ENCODE assay signal across 1 cellular context in the genomic region with DNA sequence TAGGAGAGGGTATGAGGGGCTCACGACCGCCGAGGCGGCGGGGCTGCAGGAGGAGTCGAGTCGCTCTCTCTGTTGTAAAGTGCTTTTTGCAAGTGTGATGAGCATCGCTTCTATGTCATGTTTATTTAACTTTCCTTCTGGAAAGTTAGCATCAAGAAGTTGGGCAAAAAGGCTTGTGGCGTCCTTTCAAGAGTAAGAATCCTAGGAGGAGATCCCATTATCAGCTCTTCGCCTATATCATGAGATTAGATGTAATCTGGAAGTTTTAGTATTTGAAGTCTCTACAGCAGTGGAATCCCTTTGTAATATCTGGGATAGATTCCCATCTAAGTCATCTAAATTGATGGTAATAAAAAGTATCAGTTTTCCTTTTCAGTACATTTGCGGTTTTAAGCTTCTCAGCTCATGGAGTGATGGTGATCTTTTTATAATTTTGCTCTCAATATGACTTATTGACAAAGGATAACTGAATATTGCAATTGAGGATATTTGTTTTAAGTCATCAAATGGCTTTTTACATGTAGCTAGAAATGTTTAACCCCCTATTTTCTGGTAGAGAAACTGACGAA.
TF ChIP-seq lines count a peak whose summit lies in the region.

No MANE protein-coding gene starts in this region.

TF ChIP-seq in HEK293, 187 proteins besides CTCF, POLR2A, EP300 and RAD21 (continued from another document and continues in another):
- TF ChIP-seq FEZF1 (tag by site-specific recombination; IDR thresholded peaks at IDR 0.05), result peak; percentile 82
- TF ChIP-seq MEIS1 (CRISPR knock-in tag; IDR thresholded peaks at IDR 0.05; ENCODE audit: borderline replicate concordance), result no peak
- TF ChIP-seq ZNF776 (tag by site-specific recombination; IDR thresholded peaks at IDR 0.05; ENCODE audit: borderline replicate concordance), result no peak
- TF ChIP-seq KLF7 (tag by site-specific recombination; IDR thresholded peaks at IDR 0.05; ENCODE audit: borderline replicate concordance), result no peak
- TF ChIP-seq ZNF132 (tag by site-specific recombination; IDR thresholded peaks at IDR 0.05; ENCODE audit: borderline replicate concordance), result no peak
- peak; percentile 71; the same call in 1 of the 2 replicates for TF ChIP-seq ZSCAN30 (tag by site-specific recombination; IDR thresholded peaks at IDR 0.05)
- no peak for TF ChIP-seq GLI4 (tag by site-specific recombination; IDR thresholded peaks at IDR 0.05)
- TF ChIP-seq ZNF311 (tag by site-specific recombination; IDR thresholded peaks at IDR 0.05; ENCODE audit: borderline replicate concordance), result no peak
- no peak for TF ChIP-seq KLF16 (tag by site-specific recombination; IDR thresholded peaks at IDR 0.05)
- TF ChIP-seq TRIM28 (IDR thresholded peaks at IDR 0.05; ENCODE audit: borderline replicate concordance, low read length), result no peak
- TF ChIP-seq WT1 (tag by site-specific recombination; IDR thresholded peaks at IDR 0.05), result no peak
- TF ChIP-seq HOXD13 (CRISPR knock-in tag; IDR thresholded peaks at IDR 0.05; ENCODE audit: borderline replicate concordance), result no peak
- TF ChIP-seq SP3 (tag by site-specific recombination; IDR thresholded peaks at IDR 0.05), result no peak
- TF ChIP-seq ZNF837 (tag by site-specific recombination; IDR thresholded peaks at IDR 0.05), result no peak
- no peak for TF ChIP-seq ZNF558 (tag by site-specific recombination; IDR thresholded peaks at IDR 0.05)
- no peak for TF ChIP-seq ZNF548 (tag by site-specific recombination; IDR thresholded peaks at IDR 0.05)
- TF ChIP-seq ZNF114 (tag by site-specific recombination; IDR thresholded peaks at IDR 0.05), result no peak
- TF ChIP-seq ZNF221 (tag by site-specific recombination; IDR thresholded peaks at IDR 0.05; ENCODE audit: borderline replicate concordance), result no peak
- TF ChIP-seq, protein P1, sequence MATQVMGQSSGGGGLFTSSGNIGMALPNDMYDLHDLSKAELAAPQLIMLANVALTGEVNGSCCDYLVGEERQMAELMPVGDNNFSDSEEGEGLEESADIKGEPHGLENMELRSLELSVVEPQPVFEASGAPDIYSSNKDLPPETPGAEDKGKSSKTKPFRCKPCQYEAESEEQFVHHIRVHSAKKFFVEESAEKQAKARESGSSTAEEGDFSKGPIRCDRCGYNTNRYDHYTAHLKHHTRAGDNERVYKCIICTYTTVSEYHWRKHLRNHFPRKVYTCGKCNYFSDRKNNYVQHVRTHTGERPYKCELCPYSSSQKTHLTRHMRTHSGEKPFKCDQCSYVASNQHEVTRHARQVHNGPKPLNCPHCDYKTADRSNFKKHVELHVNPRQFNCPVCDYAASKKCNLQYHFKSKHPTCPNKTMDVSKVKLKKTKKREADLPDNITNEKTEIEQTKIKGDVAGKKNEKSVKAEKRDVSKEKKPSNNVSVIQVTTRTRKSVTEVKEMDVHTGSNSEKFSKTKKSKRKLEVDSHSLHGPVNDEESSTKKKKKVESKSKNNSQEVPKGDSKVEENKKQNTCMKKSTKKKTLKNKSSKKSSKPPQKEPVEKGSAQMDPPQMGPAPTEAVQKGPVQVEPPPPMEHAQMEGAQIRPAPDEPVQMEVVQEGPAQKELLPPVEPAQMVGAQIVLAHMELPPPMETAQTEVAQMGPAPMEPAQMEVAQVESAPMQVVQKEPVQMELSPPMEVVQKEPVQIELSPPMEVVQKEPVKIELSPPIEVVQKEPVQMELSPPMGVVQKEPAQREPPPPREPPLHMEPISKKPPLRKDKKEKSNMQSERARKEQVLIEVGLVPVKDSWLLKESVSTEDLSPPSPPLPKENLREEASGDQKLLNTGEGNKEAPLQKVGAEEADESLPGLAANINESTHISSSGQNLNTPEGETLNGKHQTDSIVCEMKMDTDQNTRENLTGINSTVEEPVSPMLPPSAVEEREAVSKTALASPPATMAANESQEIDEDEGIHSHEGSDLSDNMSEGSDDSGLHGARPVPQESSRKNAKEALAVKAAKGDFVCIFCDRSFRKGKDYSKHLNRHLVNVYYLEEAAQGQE (tag by site-specific recombination; IDR thresholded peaks at IDR 0.05), result no peak
- no peak for TF ChIP-seq ZNF202 (tag by site-specific recombination; IDR thresholded peaks at IDR 0.05; ENCODE audit: borderline replicate concordance)
- TF ChIP-seq ZNF561 (tag by site-specific recombination; IDR thresholded peaks at IDR 0.05; ENCODE audit: borderline replicate concordance), result 0 out of 2 replicates have a peak, but pooled peaks have one; percentile 10
- TF ChIP-seq GLI2 (tag by site-specific recombination; IDR thresholded peaks at IDR 0.05; ENCODE audit: borderline replicate concordance, low read depth), result peak; percentile 52; the same call in 1 of the 2 replicates
- TF ChIP-seq, protein P2, sequence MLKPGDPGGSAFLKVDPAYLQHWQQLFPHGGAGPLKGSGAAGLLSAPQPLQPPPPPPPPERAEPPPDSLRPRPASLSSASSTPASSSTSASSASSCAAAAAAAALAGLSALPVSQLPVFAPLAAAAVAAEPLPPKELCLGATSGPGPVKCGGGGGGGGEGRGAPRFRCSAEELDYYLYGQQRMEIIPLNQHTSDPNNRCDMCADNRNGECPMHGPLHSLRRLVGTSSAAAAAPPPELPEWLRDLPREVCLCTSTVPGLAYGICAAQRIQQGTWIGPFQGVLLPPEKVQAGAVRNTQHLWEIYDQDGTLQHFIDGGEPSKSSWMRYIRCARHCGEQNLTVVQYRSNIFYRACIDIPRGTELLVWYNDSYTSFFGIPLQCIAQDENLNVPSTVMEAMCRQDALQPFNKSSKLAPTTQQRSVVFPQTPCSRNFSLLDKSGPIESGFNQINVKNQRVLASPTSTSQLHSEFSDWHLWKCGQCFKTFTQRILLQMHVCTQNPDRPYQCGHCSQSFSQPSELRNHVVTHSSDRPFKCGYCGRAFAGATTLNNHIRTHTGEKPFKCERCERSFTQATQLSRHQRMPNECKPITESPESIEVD (tag by site-specific recombination; IDR thresholded peaks at IDR 0.05), result peak; percentile 89
- peak; percentile 75 for TF ChIP-seq ZNF843 (tag by site-specific recombination; IDR thresholded peaks at IDR 0.05)
- TF ChIP-seq, protein P3, sequence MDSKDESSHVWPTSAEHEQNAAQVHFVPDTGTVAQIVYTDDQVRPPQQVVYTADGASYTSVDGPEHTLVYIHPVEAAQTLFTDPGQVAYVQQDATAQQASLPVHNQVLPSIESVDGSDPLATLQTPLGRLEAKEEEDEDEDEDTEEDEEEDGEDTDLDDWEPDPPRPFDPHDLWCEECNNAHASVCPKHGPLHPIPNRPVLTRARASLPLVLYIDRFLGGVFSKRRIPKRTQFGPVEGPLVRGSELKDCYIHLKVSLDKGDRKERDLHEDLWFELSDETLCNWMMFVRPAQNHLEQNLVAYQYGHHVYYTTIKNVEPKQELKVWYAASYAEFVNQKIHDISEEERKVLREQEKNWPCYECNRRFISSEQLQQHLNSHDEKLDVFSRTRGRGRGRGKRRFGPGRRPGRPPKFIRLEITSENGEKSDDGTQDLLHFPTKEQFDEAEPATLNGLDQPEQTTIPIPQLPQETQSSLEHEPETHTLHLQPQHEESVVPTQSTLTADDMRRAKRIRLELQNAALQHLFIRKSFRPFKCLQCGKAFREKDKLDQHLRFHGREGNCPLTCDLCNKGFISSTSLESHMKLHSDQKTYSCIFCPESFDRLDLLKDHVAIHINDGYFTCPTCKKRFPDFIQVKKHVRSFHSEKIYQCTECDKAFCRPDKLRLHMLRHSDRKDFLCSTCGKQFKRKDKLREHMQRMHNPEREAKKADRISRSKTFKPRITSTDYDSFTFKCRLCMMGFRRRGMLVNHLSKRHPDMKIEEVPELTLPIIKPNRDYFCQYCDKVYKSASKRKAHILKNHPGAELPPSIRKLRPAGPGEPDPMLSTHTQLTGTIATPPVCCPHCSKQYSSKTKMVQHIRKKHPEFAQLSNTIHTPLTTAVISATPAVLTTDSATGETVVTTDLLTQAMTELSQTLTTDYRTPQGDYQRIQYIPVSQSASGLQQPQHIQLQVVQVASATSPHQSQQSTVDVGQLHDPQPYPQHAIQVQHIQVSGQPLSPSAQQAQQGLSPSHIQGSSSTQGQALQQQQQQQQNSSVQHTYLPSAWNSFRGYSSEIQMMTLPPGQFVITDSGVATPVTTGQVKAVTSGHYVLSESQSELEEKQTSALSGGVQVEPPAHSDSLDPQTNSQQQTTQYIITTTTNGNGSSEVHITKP (tag by site-specific recombination; IDR thresholded peaks at IDR 0.05), result no peak
- TF ChIP-seq KLF10 (tag by site-specific recombination; IDR thresholded peaks at IDR 0.05), result no peak
- TF ChIP-seq, protein P4, sequence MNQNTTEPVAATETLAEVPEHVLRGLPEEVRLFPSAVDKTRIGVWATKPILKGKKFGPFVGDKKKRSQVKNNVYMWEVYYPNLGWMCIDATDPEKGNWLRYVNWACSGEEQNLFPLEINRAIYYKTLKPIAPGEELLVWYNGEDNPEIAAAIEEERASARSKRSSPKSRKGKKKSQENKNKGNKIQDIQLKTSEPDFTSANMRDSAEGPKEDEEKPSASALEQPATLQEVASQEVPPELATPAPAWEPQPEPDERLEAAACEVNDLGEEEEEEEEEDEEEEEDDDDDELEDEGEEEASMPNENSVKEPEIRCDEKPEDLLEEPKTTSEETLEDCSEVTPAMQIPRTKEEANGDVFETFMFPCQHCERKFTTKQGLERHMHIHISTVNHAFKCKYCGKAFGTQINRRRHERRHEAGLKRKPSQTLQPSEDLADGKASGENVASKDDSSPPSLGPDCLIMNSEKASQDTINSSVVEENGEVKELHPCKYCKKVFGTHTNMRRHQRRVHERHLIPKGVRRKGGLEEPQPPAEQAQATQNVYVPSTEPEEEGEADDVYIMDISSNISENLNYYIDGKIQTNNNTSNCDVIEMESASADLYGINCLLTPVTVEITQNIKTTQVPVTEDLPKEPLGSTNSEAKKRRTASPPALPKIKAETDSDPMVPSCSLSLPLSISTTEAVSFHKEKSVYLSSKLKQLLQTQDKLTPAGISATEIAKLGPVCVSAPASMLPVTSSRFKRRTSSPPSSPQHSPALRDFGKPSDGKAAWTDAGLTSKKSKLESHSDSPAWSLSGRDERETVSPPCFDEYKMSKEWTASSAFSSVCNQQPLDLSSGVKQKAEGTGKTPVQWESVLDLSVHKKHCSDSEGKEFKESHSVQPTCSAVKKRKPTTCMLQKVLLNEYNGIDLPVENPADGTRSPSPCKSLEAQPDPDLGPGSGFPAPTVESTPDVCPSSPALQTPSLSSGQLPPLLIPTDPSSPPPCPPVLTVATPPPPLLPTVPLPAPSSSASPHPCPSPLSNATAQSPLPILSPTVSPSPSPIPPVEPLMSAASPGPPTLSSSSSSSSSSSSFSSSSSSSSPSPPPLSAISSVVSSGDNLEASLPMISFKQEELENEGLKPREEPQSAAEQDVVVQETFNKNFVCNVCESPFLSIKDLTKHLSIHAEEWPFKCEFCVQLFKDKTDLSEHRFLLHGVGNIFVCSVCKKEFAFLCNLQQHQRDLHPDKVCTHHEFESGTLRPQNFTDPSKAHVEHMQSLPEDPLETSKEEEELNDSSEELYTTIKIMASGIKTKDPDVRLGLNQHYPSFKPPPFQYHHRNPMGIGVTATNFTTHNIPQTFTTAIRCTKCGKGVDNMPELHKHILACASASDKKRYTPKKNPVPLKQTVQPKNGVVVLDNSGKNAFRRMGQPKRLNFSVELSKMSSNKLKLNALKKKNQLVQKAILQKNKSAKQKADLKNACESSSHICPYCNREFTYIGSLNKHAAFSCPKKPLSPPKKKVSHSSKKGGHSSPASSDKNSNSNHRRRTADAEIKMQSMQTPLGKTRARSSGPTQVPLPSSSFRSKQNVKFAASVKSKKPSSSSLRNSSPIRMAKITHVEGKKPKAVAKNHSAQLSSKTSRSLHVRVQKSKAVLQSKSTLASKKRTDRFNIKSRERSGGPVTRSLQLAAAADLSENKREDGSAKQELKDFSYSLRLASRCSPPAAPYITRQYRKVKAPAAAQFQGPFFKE (tag by site-specific recombination; IDR thresholded peaks at IDR 0.05; ENCODE audit: borderline replicate concordance), result no peak
- TF ChIP-seq, protein P5, sequence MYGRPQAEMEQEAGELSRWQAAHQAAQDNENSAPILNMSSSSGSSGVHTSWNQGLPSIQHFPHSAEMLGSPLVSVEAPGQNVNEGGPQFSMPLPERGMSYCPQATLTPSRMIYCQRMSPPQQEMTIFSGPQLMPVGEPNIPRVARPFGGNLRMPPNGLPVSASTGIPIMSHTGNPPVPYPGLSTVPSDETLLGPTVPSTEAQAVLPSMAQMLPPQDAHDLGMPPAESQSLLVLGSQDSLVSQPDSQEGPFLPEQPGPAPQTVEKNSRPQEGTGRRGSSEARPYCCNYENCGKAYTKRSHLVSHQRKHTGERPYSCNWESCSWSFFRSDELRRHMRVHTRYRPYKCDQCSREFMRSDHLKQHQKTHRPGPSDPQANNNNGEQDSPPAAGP (tag by site-specific recombination; IDR thresholded peaks at IDR 0.05), result no peak
- peak; percentile 42; the same call in 1 of the 2 replicates for TF ChIP-seq TCF7L2 (IDR thresholded peaks at IDR 0.05; ENCODE audit: borderline replicate concordance, low read depth, low read length)
- TF ChIP-seq, protein P6, sequence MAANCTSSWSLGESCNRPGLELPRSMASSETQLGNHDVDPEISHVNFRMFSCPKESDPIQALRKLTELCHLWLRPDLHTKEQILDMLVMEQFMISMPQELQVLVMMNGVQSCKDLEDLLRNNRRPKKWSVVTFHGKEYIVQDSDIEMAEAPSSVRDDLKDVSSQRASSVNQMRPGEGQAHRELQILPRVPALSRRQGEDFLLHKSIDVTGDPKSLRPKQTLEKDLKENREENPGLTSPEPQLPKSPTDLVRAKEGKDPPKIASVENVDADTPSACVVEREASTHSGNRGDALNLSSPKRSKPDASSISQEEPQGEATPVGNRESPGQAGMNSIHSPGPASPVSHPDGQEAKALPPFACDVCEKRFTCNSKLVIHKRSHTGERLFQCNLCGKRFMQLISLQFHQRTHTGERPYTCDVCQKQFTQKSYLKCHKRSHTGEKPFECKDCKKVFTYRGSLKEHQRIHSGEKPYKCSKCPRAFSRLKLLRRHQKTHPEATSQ (tag by site-specific recombination; IDR thresholded peaks at IDR 0.05), result no peak
- no peak for TF ChIP-seq ZNF416 (tag by site-specific recombination; IDR thresholded peaks at IDR 0.05)
- TF ChIP-seq ZNF394 (tag by site-specific recombination; IDR thresholded peaks at IDR 0.05; ENCODE audit: borderline replicate concordance), result peak; percentile 35; the same call in 1 of the 2 replicates
- TF ChIP-seq ZNF248 (tag by site-specific recombination; IDR thresholded peaks at IDR 0.05), result no peak
- peak; percentile 81 for TF ChIP-seq ZEB2 (tag by site-specific recombination; IDR thresholded peaks at IDR 0.05)
- no peak for TF ChIP-seq ZNF555 (tag by site-specific recombination; conservative IDR thresholded peaks at IDR 0.05)
- TF ChIP-seq ZNF157 (tag by site-specific recombination; IDR thresholded peaks at IDR 0.05), result no peak
- peak; percentile 11; the same call in 1 of the 2 replicates for TF ChIP-seq ZNF341 (tag by site-specific recombination; IDR thresholded peaks at IDR 0.05; ENCODE audit: low read depth)
- no peak for TF ChIP-seq ZNF292 (tag by site-specific recombination; IDR thresholded peaks at IDR 0.05; ENCODE audit: borderline replicate concordance, low read depth)
- no peak for TF ChIP-seq ZFP41 (tag by site-specific recombination; IDR thresholded peaks at IDR 0.05; ENCODE audit: borderline replicate concordance)
- TF ChIP-seq RBAK (tag by site-specific recombination; IDR thresholded peaks at IDR 0.05), result no peak
